19 cellular contexts compared by ENCODE assay signal in genomic region chr10:124283215-124284046, GRCh38.
"Had no signal": no experiment of that assay in that cellular context is flagged by ENCODE, and none has a peak within 500 bp of the region (broad histone marks: within the 10 kb centered on the region; RNA-seq: fewer than 3 reads in every experiment).

No MANE protein-coding gene starts in this region.

- H3K4me1 ChIP-seq: foreskin keratinocyte, right atrium auricular region, suprapubic skin, thyroid gland had no signal

- H3K4me3 Mint-ChIP-seq: endodermal cell, natural killer cell, type B pancreatic cell had no signal

- H3K36me3 ChIP-seq: right atrium auricular region, suprapubic skin, thyroid gland had no signal

- H3K27ac Mint-ChIP-seq: endodermal cell, natural killer cell, type B pancreatic cell had no signal

- H3K27me3 ChIP-seq: foreskin keratinocyte, right atrium auricular region, suprapubic skin, thyroid gland had no signal

- H3K4me2 ChIP-seq: hepatocyte had no signal

- H2AFZ ChIP-seq: hepatocyte had no signal

- H3K27ac ChIP-seq: coronary artery, foreskin keratinocyte, hepatocyte, right atrium auricular region, suprapubic skin, thyroid gland had no signal

- H3K4me1 Mint-ChIP-seq: endodermal cell, natural killer cell had no signal

- ATAC-seq: foreskin keratinocyte, left cardiac atrium, natural killer cell had no signal

- H3K79me2 ChIP-seq: hepatocyte had no signal

- H3K9me3 Mint-ChIP-seq: type B pancreatic cell had no signal

- H3K4me3 ChIP-seq: coronary artery, hepatocyte, right atrium auricular region, suprapubic skin, thyroid gland had no signal

- H3K36me3 Mint-ChIP-seq: natural killer cell, type B pancreatic cell had no signal

- DNase-seq: effector CD4-positive, alpha-beta T cell; endodermal cell; erythroblast; foreskin keratinocyte; head of caudate nucleus; kidney; left cardiac atrium; mammary epithelial cell; natural killer cell; occipital lobe; small intestine; stimulated activated CD4-positive, alpha-beta T cell treated with anti-CD3 and anti-CD28 coated beads, Interleukin-2, amount 100 ng/mL, for 48 hours; stimulated activated naive CD4-positive, alpha-beta T cell treated with Interleukin-2 at 50 U/mL for 16 hours; thyroid gland had no signal

- H3K9me3 ChIP-seq: right atrium auricular region, suprapubic skin, thyroid gland had no signal
